Comparison of ENCODE assay signal across 8 cellular contexts in the genomic region with DNA sequence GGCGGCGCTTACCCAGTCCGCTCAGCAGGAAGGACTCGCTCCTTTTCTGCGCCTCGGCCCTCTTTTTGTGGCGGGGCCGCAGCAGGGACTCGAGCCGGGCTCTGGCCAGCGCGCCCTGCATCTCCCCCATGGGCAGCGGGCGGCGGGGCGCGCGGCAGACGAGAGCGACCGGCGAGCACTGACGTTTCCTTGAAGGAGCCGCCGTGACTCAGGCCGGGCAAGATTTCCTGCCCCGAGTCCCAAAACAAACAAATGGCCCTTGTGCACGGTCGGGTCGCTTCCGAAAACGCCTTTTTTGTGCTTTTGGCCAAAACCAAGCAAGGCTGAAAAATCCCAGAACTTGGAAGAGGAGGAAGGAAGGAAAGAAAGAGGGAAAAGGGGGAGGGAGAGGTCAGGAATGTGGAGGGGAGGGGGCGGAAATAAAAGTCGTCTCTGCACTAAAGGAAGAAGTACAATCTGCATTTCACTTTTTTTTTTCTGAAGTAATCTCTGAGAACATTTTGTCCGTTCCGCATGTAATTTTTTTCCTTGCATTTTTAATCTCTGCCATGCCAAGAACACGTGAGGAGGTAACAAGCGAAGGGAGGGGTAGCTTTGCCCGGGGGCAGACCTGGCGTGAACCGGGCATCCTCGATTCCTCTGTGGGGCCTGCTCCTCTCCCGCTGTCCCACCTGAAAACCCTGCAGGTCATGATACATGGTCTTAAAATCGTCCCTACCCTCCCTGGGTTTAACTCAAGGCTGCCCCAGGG.
DNase-seq lines count a peak whose midpoint lies in the region; ATAC-seq and TF ChIP-seq lines count a peak whose summit lies in the region.

No MANE protein-coding gene starts in this region.

- peak overlapping the region; percentile 95 for H3K4me3 Mint-ChIP-seq in T-helper 1 cell treated with Interleukin-12 subunit alpha and Interleukin-12 subunit beta and Interleukin-4 antibody, amounts not matched to agents 30 μg/mL and 1 μg/mL, for 36 hours

- ATAC-seq in GM18861 (IDR thresholded peaks at IDR 0.05; ENCODE audit: unreplicated experiment), result peak; percentile 1
- ATAC-seq in HG03354 (IDR thresholded peaks at IDR 0.05; ENCODE audit: poor library complexity, severe bottlenecking, unreplicated experiment), result peak; percentile 25

- peaks cover 37% of the 10 kb centered on the region for H3K36me3 Mint-ChIP-seq in T-helper 1 cell treated with Interleukin-12 subunit alpha and Interleukin-12 subunit beta and Interleukin-4 antibody, amounts not matched to agents 30 μg/mL and 1 μg/mL, for 36 hours (ENCODE audit: low read depth)

- no peak for TF ChIP-seq CTCF in 22Rv1 (IDR thresholded peaks at IDR 0.05)

- no peaks in the 10 kb centered on the region for H3K9me3 Mint-ChIP-seq in T-helper 1 cell treated with Interleukin-12 subunit alpha and Interleukin-12 subunit beta and Interleukin-4 antibody, amounts not matched to agents 30 μg/mL and 1 μg/mL, for 36 hours

- peak overlapping the region; percentile 55; the same call in 1 of the 2 replicates for H3K27ac ChIP-seq in 22Rv1

- H3K27ac Mint-ChIP-seq in T-helper 1 cell treated with Interleukin-12 subunit alpha and Interleukin-12 subunit beta and Interleukin-4 antibody, amounts not matched to agents 30 μg/mL and 1 μg/mL, for 36 hours, result peak overlapping the region; percentile 95

- no peaks in the 10 kb centered on the region for H3K27me3 Mint-ChIP-seq in T-helper 1 cell treated with Interleukin-12 subunit alpha and Interleukin-12 subunit beta and Interleukin-4 antibody, amounts not matched to agents 30 μg/mL and 1 μg/mL, for 36 hours (ENCODE audit: low read depth)

- peaks cover 59% of the 10 kb centered on the region for H3K4me1 Mint-ChIP-seq in T-helper 1 cell treated with Interleukin-12 subunit alpha and Interleukin-12 subunit beta and Interleukin-4 antibody, amounts not matched to agents 30 μg/mL and 1 μg/mL, for 36 hours (ENCODE audit: low read depth)

- DNase-seq in central memory CD4-positive, alpha-beta T cell, result peak; percentile 7
- DNase-seq in kidney glomerular epithelial cell (lab: John Stamatoyannopoulos, UW), result peak; percentile 43
- DNase-seq in stimulated activated CD4-positive, alpha-beta T cell treated with anti-CD3 and anti-CD28 coated beads, Interleukin-15, amount 100 ng/mL, for 1 hour (ENCODE audit: low read depth in 1 of 2, low spot score in 1 of 2), result peak; percentile 28 to 42
- no peak for DNase-seq in NCI-H2227 treated with DMSO at 0.1 percent for 48 hours (lab: John Stamatoyannopoulos, UW)
